9 cellular contexts compared by ENCODE assay signal in genomic region chr17:17740627-17741237, GRCh38. TPM values are rescaled to one million over a fixed set of nuclear protein-coding genes. Genes with fewer than 3 reads are reported as not detected.
DNase-seq lines count a peak whose midpoint lies in the region; ATAC-seq and TF ChIP-seq lines count a peak whose summit lies in the region.
"Had no signal": no experiment of that assay in that cellular context is flagged by ENCODE, and none has a peak within 500 bp of the region (broad histone marks: within the 10 kb centered on the region; RNA-seq: fewer than 3 reads in every experiment).

No MANE protein-coding gene starts in this region.

- intact Hi-C loops in esophagus squamous epithelium (cut with DNase I): no loop called here

- H4K20me1 ChIP-seq in smooth muscle cell (ENCODE audit: low read depth): peaks cover 98% of the 10 kb centered on the region

- no peaks in the 10 kb centered on the region for H3K36me3 ChIP-seq in H7 (replicated peaks; ENCODE audit: control insufficient read depth, insufficient read depth, low read length)
- no peaks in the 10 kb centered on the region for H3K36me3 ChIP-seq in esophagus squamous epithelium
- H3K36me3 ChIP-seq in smooth muscle cell (ENCODE audit: low read depth): no peaks in the 10 kb centered on the region
- H3K36me3 ChIP-seq in MG63: no peaks in the 10 kb centered on the region

- H3K79me2 ChIP-seq in smooth muscle cell (ENCODE audit: low read depth): peaks cover 92% of the 10 kb centered on the region

- H3K4me1 ChIP-seq in esophagus squamous epithelium (peaks cover 50 to 82% (median 53%) of the 10 kb centered on the region in 3 donors), smooth muscle cell (ENCODE audit: low read depth) (peaks cover 44% of the 10 kb centered on the region)

- TF ChIP-seq CTCF in esophagus squamous epithelium (IDR thresholded peaks at IDR 0.05) (no peak), smooth muscle cell (IDR thresholded peaks at IDR 0.05; ENCODE audit: borderline replicate concordance, insufficient read depth, poor library complexity, severe bottlenecking) (no peak)

- peak overlapping the region; percentile 78 for H3K4me2 ChIP-seq in smooth muscle cell

- ATAC-seq in HG02852 (IDR thresholded peaks at IDR 0.05; ENCODE audit: unreplicated experiment): no peak

- H3K27me3 ChIP-seq in H7 (ENCODE audit: control insufficient read depth, insufficient read depth, low read length): no peaks in the 10 kb centered on the region; the same call in 1 of the 2 replicates
- no peaks in the 10 kb centered on the region for H3K27me3 ChIP-seq in esophagus squamous epithelium
- no peaks in the 10 kb centered on the region for H3K27me3 ChIP-seq in smooth muscle cell (ENCODE audit: low read depth)
- no peaks in the 10 kb centered on the region for H3K27me3 ChIP-seq in MG63

- peak overlapping the region; percentile 85 to 92 (median 88) for H3K27ac ChIP-seq in esophagus squamous epithelium
- H3K27ac ChIP-seq in smooth muscle cell (ENCODE audit: low read depth): peak overlapping the region; percentile 68

- DNase-seq in H7: peak; percentile 82
- peak; percentile 48 for DNase-seq in activated T-cell treated with anti-CD3 and anti-CD28 coated beads for 4 hours
- no peak for DNase-seq in esophagus squamous epithelium (lab: John Stamatoyannopoulos, UW)
- DNase-seq in smooth muscle cell (lab: John Stamatoyannopoulos, UW; ENCODE audit: unreplicated experiment): no peak
- DNase-seq in SIG-M5 treated with dmso at 0.1 percent for 504 hours (lab: John Stamatoyannopoulos, UW; ENCODE audit: unreplicated experiment): no peak
- no peak for DNase-seq in NK-92 treated with Interleukin-12 subunit alpha and Interleukin-12 subunit beta, amount 100 ng/mL, for 24 hours (lab: John Stamatoyannopoulos, UW)
- DNase-seq in MG63: no peak
- DNase-seq: NCI-H510A had no signal

- TF ChIP-seq POLR2A in esophagus squamous epithelium (IDR thresholded peaks at IDR 0.05): no peak

- peak overlapping the region; percentile 14; the same call in 1 of the 2 replicates for H3K4me3 ChIP-seq in H7 (ENCODE audit: insufficient read depth, low read depth, low read length)
- peak overlapping the region in 3 of 4 donors; percentile 6 to 43 (median 11) for H3K4me3 ChIP-seq in esophagus squamous epithelium
- H3K4me3 ChIP-seq in smooth muscle cell: no peak overlapping the region
- no peak overlapping the region for H3K4me3 ChIP-seq in MG63

- no peak overlapping the region for H3K9ac ChIP-seq in smooth muscle cell (ENCODE audit: low read depth)

- no peak overlapping the region for H2AFZ ChIP-seq in smooth muscle cell (ENCODE audit: low read depth)

- no peaks in the 10 kb centered on the region for H3K9me3 ChIP-seq in esophagus squamous epithelium
- no peaks in the 10 kb centered on the region for H3K9me3 ChIP-seq in smooth muscle cell (replicated peaks; ENCODE audit: low read depth)
- H3K9me3 ChIP-seq in MG63: no peaks in the 10 kb centered on the region

- WGBS in esophagus squamous epithelium, 2 donors: 39 to 46% methylated on average over 15 to 24 of the region's 24 CpGs
- 74% methylated on average over 24 of the region's 24 CpGs for WGBS in smooth muscle cell (ENCODE audit: low lambda C conversion rate)

- peaks cover 15% of the 10 kb centered on the region for H3F3A ChIP-seq in smooth muscle cell (ENCODE audit: low read depth)

RNA-seq across cellular contexts. Expression of gene RAI1, which starts 59.5 kb away (rescaled TPM):
- total RNA-seq in H7 (2014; rRNA removed; shearing (Covaris generic)): 11.3 and 13.7 TPM in 2 replicates
- total RNA-seq in esophagus squamous epithelium (10 to 100 TPM; 17.0 to 36.3 (median 22.3) TPM), smooth muscle cell (11.1 and 12.2 TPM in 2 replicates)
- polyA plus RNA-seq in smooth muscle cell: 17.6 and 19.2 TPM in 2 replicates
- 2.9 and 7.1 TPM in 2 replicates for total RNA-seq in MG63 (2014; rRNA removed; shearing (Covaris generic); ENCODE audit: low replicate concordance)

Comparison
In these comparisons a context has a peak if more than half of its experiments do, and no peak if none do; other contexts are left out.
1. DNase-seq: peak in H7 (single experiment) and activated T-cell treated with anti-CD3 and anti-CD28 coated beads for 4 hours (single experiment); none in esophagus squamous epithelium (single experiment), smooth muscle cell (single experiment), SIG-M5 treated with dmso at 0.1 percent for 504 hours (single experiment), NK-92 treated with Interleukin-12 subunit alpha and Interleukin-12 subunit beta, amount 100 ng/mL, for 24 hours (single experiment) and MG63 (single experiment).
2. H3K4me3 ChIP-seq: peak in H7 (single experiment) and esophagus squamous epithelium (3 of 4); none in smooth muscle cell (single experiment) and MG63 (single experiment).